In genomic region chr7:37592366-37592765, GRCh38 we compare ENCODE assay signal across 24 cellular contexts.
DNase-seq lines count a peak whose midpoint lies in the region; FAIRE-seq and TF ChIP-seq lines count a peak whose summit lies in the region.
"Had no signal": no experiment of that assay in that cellular context is flagged by ENCODE, and none has a peak within 500 bp of the region (broad histone marks: within the 10 kb centered on the region; RNA-seq: fewer than 3 reads in every experiment).

No MANE protein-coding gene starts in this region.

- in situ Hi-C loops in KBM-7 (cut with MboI; ENCODE audit: low pct_unique_long_range_greater_than_20kb, low sequenced_read_pairs), result no loop called here

- H3K9me3 ChIP-seq in BLaER1, result peaks cover 13% of the 10 kb centered on the region
- H3K9me3 ChIP-seq: Caco-2, MG63 had no signal

- TF ChIP-seq POLR2A in lower leg skin (IDR thresholded peaks at IDR 0.05), result no peak

- DNase-seq in GM06990 (ENCODE audit: extremely low read depth, insufficient read length) (peak; percentile 8), KBM-7 (peak; percentile 13), bronchial epithelial cell (ENCODE audit: low read depth) (peak; percentile 26), lower leg skin (ENCODE audit: low spot score in 2 of 2) (no peak), GF-D8 (lab: John Stamatoyannopoulos, UW) (no peak)
- no peak for DNase-seq in activated naive CD4-positive, alpha-beta T cell treated with Interleukin-2 at 50 U/mL for 16 hours
- DNase-seq: AML-193; Caco-2; CD8-positive, alpha-beta T cell; MG63; NCI-H1694; NCI-H2029 treated with DMSO at 0.1 percent for 48 hours; NCI-H524; NCI-H748 treated with DMSO at 0.1 percent for 48 hours; SIG-M5 had no signal

- H3K4me1 ChIP-seq in BLaER1, result peaks cover 8% of the 10 kb centered on the region; the same call in 1 of the 2 replicates
- H3K4me1 ChIP-seq: A549, Caco-2 had no signal

- H3K27ac ChIP-seq in BLaER1, result no peak overlapping the region
- H3K27ac ChIP-seq: A549, C4-2B, SK-N-MC had no signal

- H4K20me1 ChIP-seq in BLaER1, result no peaks in the 10 kb centered on the region

- H3K27me3 ChIP-seq in BLaER1 (no peaks in the 10 kb centered on the region), GM06990 (replicated peaks; ENCODE audit: control insufficient read depth, insufficient read depth, low read length) (no peaks in the 10 kb centered on the region; the same call in 1 of the 2 replicates), bronchial epithelial cell (ENCODE audit: control insufficient read depth, insufficient read depth, low read length) (no peaks in the 10 kb centered on the region)
- H3K27me3 ChIP-seq: MG63 had no signal

- WGBS in lower leg skin, 2 donors, result 37 to 51% methylated on average over 2 of the region's 2 CpGs

- no peak overlapping the region for H3K9ac ChIP-seq in BLaER1

- H3K4me2 ChIP-seq in BLaER1, result peak overlapping the region; percentile 27
- H3K4me2 ChIP-seq: A549 had no signal

- no peak for FAIRE-seq in bronchial epithelial cell (lab: Jason Lieb, UNC)
- FAIRE-seq: A549, GM12891, H54, HTR-8/SVneo, K562, RCC 7860 had no signal

- no peaks in the 10 kb centered on the region for H3K36me3 ChIP-seq in BLaER1
- H3K36me3 ChIP-seq in GM06990 (ENCODE audit: control insufficient read depth, insufficient read depth, low read length), result no peaks in the 10 kb centered on the region
- H3K36me3 ChIP-seq in bronchial epithelial cell (ENCODE audit: control insufficient read depth, insufficient read depth, low read length), result no peaks in the 10 kb centered on the region
- H3K36me3 ChIP-seq: MG63 had no signal

- intact Hi-C loops in lower leg skin (cut with DNase I; ENCODE audit: low total_unique reads), result no loop called here

- H3K4me3 ChIP-seq in BLaER1 (no peak overlapping the region), GM06990 (replicated peaks; ENCODE audit: low read depth, low read length) (no peak overlapping the region), bronchial epithelial cell (ENCODE audit: low read depth, low read length) (no peak overlapping the region), lower leg skin (ENCODE audit: low read depth, poor library complexity, severe bottlenecking) (no peak overlapping the region)
- H3K4me3 ChIP-seq: A549, K562, MG63, SK-N-MC had no signal

- no peak for TF ChIP-seq CTCF in GM06990 (IDR thresholded peaks at IDR 0.05; ENCODE audit: insufficient read depth, low read length, poor library complexity, severe bottlenecking)
- TF ChIP-seq CTCF in bronchial epithelial cell (IDR thresholded peaks at IDR 0.05; ENCODE audit: insufficient read depth, low read length, severe bottlenecking), result no peak
- TF ChIP-seq CTCF in lower leg skin (IDR thresholded peaks at IDR 0.05), result no peak

Comparison
In these comparisons a context has a peak if more than half of its experiments do, and no peak if none do; other contexts are left out.
1. DNase-seq: peak in GM06990 (single experiment), KBM-7 (single experiment) and bronchial epithelial cell (single experiment); none in activated naive CD4-positive, alpha-beta T cell treated with Interleukin-2 at 50 U/mL for 16 hours (single experiment), lower leg skin (0 of 2) and GF-D8 (single experiment).